Comparison of ENCODE assay signal across 17 cellular contexts in the genomic region with DNA sequence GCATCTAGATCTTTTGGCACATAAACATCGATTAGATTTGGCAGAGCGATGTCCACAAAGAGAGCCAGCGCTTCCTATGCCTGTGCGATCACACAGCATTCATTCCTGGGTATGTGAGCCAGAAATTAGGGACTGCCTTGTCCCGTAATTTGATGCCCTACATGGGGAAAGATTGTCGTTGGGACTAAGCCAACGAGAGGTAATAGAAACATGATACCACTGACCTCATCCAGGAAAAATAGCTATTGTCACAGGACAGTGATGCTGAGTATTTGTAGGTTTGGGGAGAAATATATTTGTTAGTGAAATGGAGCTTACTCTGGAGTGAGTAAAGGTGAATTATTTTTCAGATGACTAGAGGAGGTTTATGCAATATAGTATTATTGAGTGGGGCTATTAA.
DNase-seq lines count a peak whose midpoint lies in the region; FAIRE-seq and TF ChIP-seq lines count a peak whose summit lies in the region.
"Had no signal": no experiment of that assay in that cellular context is flagged by ENCODE, and none has a peak within 500 bp of the region (broad histone marks: within the 10 kb centered on the region; RNA-seq: fewer than 3 reads in every experiment).

No MANE protein-coding gene starts in this region.

- no peak for TF ChIP-seq POLR2A in lower leg skin (IDR thresholded peaks at IDR 0.05)

- TF ChIP-seq CTCF in A673 (conservative IDR thresholded peaks at IDR 0.05; ENCODE audit: low read depth, low read length) = no peak
- TF ChIP-seq CTCF in bronchial epithelial cell (IDR thresholded peaks at IDR 0.05; ENCODE audit: insufficient read depth, low read length, severe bottlenecking) = no peak
- TF ChIP-seq CTCF in GM10248 (IDR thresholded peaks at IDR 0.05; ENCODE audit: control extremely low read depth, extremely low read depth, low read depth, missing control alignments) = no peak
- no peak for TF ChIP-seq CTCF in lower leg skin (IDR thresholded peaks at IDR 0.05)
- TF ChIP-seq CTCF in OCI-LY7 (conservative IDR thresholded peaks at IDR 0.05; ENCODE audit: low read length) = no peak

- BruUV-seq in A673 (replicated peaks; lab: Mats Ljungman, UMichigan) (no TSS peak), OCI-LY7 (replicated peaks; lab: Mats Ljungman, UMichigan) (no TSS peak)

- H2AFZ ChIP-seq in OCI-LY7 (ENCODE audit: low read length) = no peak overlapping the region

- CTCF ChIA-PET in A673 (lab: Charles Lee) = no interaction called here
- CTCF ChIA-PET in GM10248 (lab: Yijun Ruan, JAX) = no interaction called here
- CTCF ChIA-PET in OCI-LY7 (lab: Charles Lee; ENCODE audit: unreplicated experiment) = no interaction called here

- peaks cover 6% of the 10 kb centered on the region for H3K4me1 ChIP-seq in A673 (ENCODE audit: insufficient read depth, low read length, poor library complexity, severe bottlenecking)
- peaks cover 29% of the 10 kb centered on the region for H3K4me1 ChIP-seq in OCI-LY7 (ENCODE audit: insufficient read depth, low read length, poor library complexity, severe bottlenecking)

- H3K9me3 ChIP-seq in A673 (ENCODE audit: low read depth, low read length, poor library complexity, severe bottlenecking) (no peaks in the 10 kb centered on the region), OCI-LY7 (ENCODE audit: low read length) (no peaks in the 10 kb centered on the region)
- H3K9me3 ChIP-seq: adrenal gland had no signal

- H3K4me3 ChIP-seq in A673 (ENCODE audit: low read depth, low read length, poor library complexity, severe bottlenecking) (no peak overlapping the region), bronchial epithelial cell (ENCODE audit: low read depth, low read length) (no peak overlapping the region), lower leg skin (ENCODE audit: low read depth, poor library complexity, severe bottlenecking) (no peak overlapping the region), OCI-LY7 (ENCODE audit: low read depth, low read length, poor library complexity, severe bottlenecking) (no peak overlapping the region)
- H3K4me3 ChIP-seq: adrenal gland had no signal

- no peaks in the 10 kb centered on the region for H3K9me2 ChIP-seq in OCI-LY7 (ENCODE audit: insufficient read depth, low read length)

- H4K20me1 ChIP-seq in OCI-LY7 (ENCODE audit: insufficient read depth, low read length) = no peaks in the 10 kb centered on the region

- WGBS in lower leg skin, 2 donors = 61 to 68% methylated on average over 7 of the region's 7 CpGs

- no peaks in the 10 kb centered on the region for H3K27me3 ChIP-seq in A673 (replicated peaks; ENCODE audit: insufficient read depth, low read depth, low read length, poor library complexity)
- H3K27me3 ChIP-seq in bronchial epithelial cell (ENCODE audit: control insufficient read depth, insufficient read depth, low read length) = no peaks in the 10 kb centered on the region
- H3K27me3 ChIP-seq: adrenal gland had no signal

- intact Hi-C loops in A673 (cut with micrococcal nuclease; ENCODE audit: unreplicated experiment) (no loop called here), lower leg skin (cut with DNase I; ENCODE audit: low total_unique reads) (no loop called here), OCI-LY7 (cut with micrococcal nuclease; ENCODE audit: unreplicated experiment) (no loop called here)

- POLR2A ChIA-PET in A673 (lab: Charles Lee; ENCODE audit: low non-redundant PET) = no interaction called here
- POLR2A ChIA-PET in GM10248 (lab: Yijun Ruan, JAX) = no interaction called here
- POLR2A ChIA-PET in OCI-LY7 (lab: Charles Lee) = interaction anchor here (0.9 to 1.6 kb wide), 3 partner anchors 11 to 35 kb away, joined by 3 to 9 read pairs (median 3); no protein-coding TSS in a partner anchor

- no peak for FAIRE-seq in bronchial epithelial cell (lab: Jason Lieb, UNC)
- FAIRE-seq: GM18507 had no signal

- H3K4me2 ChIP-seq in OCI-LY7 (ENCODE audit: low read length) = no peak overlapping the region

- DNase-seq in A673 (ENCODE audit: low spot score) (peak; percentile 22), HT1080 (ENCODE audit: low read depth) (peak; percentile 2), NCI-H446 treated with DMSO at 0.1 percent for 48 hours (lab: John Stamatoyannopoulos, UW) (peak; percentile 20), bronchial epithelial cell (ENCODE audit: low read depth) (peak; percentile 5), dedifferentiated amniotic fluid mesenchymal stem cell (ENCODE audit: extremely low spot score) (no peak), GM10248 (ENCODE audit: extremely low spot score) (no peak), lower leg skin (ENCODE audit: low spot score in 2 of 2) (no peak), OCI-LY7 (ENCODE audit: low spot score) (no peak)
- DNase-seq: activated CD8-positive, alpha-beta memory T cell treated with anti-CD3 and anti-CD28 coated beads, Interleukin-2, amount 10 ng/mL, durations not matched to agents 7 days and 5 days; DMS79 treated with DMSO at 0.1 percent for 48 hours; islet precursor cell; mesenchymal stem cell; NCI-H2171 treated with DMSO at 0.1 percent for 48 hours; retina; trophoblast cell had no signal

- H3K79me2 ChIP-seq in OCI-LY7 (ENCODE audit: insufficient read depth, low read depth, low read length) = no peaks in the 10 kb centered on the region

- no peak overlapping the region for H3K27ac ChIP-seq in A673 (ENCODE audit: low read depth, low read length, poor library complexity, severe bottlenecking)
- no peak overlapping the region for H3K27ac ChIP-seq in OCI-LY7 (ENCODE audit: low read depth, low read length, poor library complexity, severe bottlenecking)
- H3K27ac ChIP-seq: adrenal gland had no signal

- no peaks in the 10 kb centered on the region for H3K36me3 ChIP-seq in A673 (ENCODE audit: insufficient read depth, low read length, poor library complexity, severe bottlenecking)
- no peaks in the 10 kb centered on the region for H3K36me3 ChIP-seq in bronchial epithelial cell (ENCODE audit: control insufficient read depth, insufficient read depth, low read length)
- H3K36me3 ChIP-seq in OCI-LY7 (ENCODE audit: insufficient read depth, low read length) = no peaks in the 10 kb centered on the region
- H3K36me3 ChIP-seq: adrenal gland had no signal

Comparison
In these comparisons a context has a peak if more than half of its experiments do, and no peak if none do; other contexts are left out.
1. DNase-seq: peak in A673 (single experiment), HT1080 (single experiment), NCI-H446 treated with DMSO at 0.1 percent for 48 hours (single experiment) and bronchial epithelial cell (single experiment); none in dedifferentiated amniotic fluid mesenchymal stem cell (single experiment), GM10248 (single experiment), lower leg skin (0 of 2) and OCI-LY7 (single experiment).